Comparison of ENCODE assay signal across 1 cellular context in the genomic region with DNA sequence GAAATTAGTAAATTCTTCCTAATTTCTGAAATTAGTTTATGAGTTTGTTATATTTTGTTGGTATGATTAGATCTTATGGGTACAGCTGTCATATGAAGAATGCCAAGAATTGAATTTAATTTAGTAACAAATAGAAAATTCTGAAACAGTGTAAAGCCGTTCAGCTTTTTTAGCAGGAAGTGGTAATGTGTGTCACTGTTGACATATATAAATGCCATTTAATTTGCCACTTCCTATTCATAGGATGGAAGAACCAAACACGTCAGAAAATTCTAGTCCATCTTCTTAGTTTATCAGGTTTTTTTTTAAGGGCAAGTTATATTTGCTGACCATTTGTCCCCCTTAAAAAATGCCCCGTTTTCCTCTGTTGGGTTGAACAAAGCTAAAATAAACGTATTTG.
A peak's percentile ranks its signal among the peaks of the same experiment; 100 is the strongest.
TF ChIP-seq lines count a peak whose summit lies in the region.

No MANE protein-coding gene starts in this region.

TF ChIP-seq in GM12878, 131 proteins besides CTCF, POLR2A, EP300 and RAD21:
- TF ChIP-seq ASH2L (IDR thresholded peaks at IDR 0.05; ENCODE audit: borderline replicate concordance, low read depth) (no peak), PKNOX1 (IDR thresholded peaks at IDR 0.05) (peak; percentile 15; the same call in 1 of the 2 replicates), BHLHE40 (IDR thresholded peaks at IDR 0.05; ENCODE audit: borderline replicate concordance in 1 of 2, low read depth in 2 of 2, low read length in 1 of 2) (no peak), NFIC (IDR thresholded peaks at IDR 0.05; ENCODE audit: low read depth, low read length) (no peak), SMAD1 (IDR thresholded peaks at IDR 0.05; ENCODE audit: low read depth, partially characterized antibody) (no peak), SMARCA5 (IDR thresholded peaks at IDR 0.05) (no peak), IRF5 (IDR thresholded peaks at IDR 0.05; ENCODE audit: borderline replicate concordance) (no peak), ATF7 (IDR thresholded peaks at IDR 0.05; ENCODE audit: low read depth) (no peak), SPI1 (IDR thresholded peaks at IDR 0.05; ENCODE audit: borderline replicate concordance, insufficient read depth, low read depth, low read length) (peak; percentile 4; the same call in 1 of the 2 replicates), RUNX3 (IDR thresholded peaks at IDR 0.05; ENCODE audit: low read length) (peak; percentile 21; the same call in 1 of the 2 replicates)
